8 cellular contexts compared by ENCODE assay signal in genomic region chr1:111615874-111616715, GRCh38. TPM values are rescaled to one million over a fixed set of nuclear protein-coding genes. Genes with fewer than 3 reads are reported as not detected.
DNase-seq lines count a peak whose midpoint lies in the region; ATAC-seq, FAIRE-seq and TF ChIP-seq lines count a peak whose summit lies in the region.

No MANE protein-coding gene starts in this region.

- no peaks in the 10 kb centered on the region for H4K20me1 ChIP-seq in DOHH2 (ENCODE audit: control insufficient read depth, insufficient read depth, low read depth, low read length)

- peak overlapping the region; percentile 74 for H3K27ac ChIP-seq in DOHH2 (ENCODE audit: low read depth, low read length)
- H3K27ac ChIP-seq in mesendoderm (ENCODE audit: low read depth, low read length) = no peak overlapping the region

- no peak overlapping the region for H2BK120ac ChIP-seq in mesendoderm (ENCODE audit: low read depth, low read length)

- H3K4me2 ChIP-seq in DOHH2 (ENCODE audit: low read length) (peak overlapping the region; percentile 65), mesendoderm (ENCODE audit: low read length) (no peak overlapping the region)

- peaks cover 3% of the 10 kb centered on the region for H3K79me1 ChIP-seq in mesendoderm (ENCODE audit: low read length)

- H2BK15ac ChIP-seq in mesendoderm (replicated peaks; ENCODE audit: low read depth) = no peak overlapping the region

- H3K36me3 Mint-ChIP-seq in activated naive CD4-positive, alpha-beta T cell treated with anti-CD3 and anti-CD28 coated beads, Interleukin-2, amount 10 ng/mL, durations not matched to agents 7 days and 5 days = peaks cover 12% of the 10 kb centered on the region

- H3K36me3 ChIP-seq in DOHH2 (ENCODE audit: control insufficient read depth, low read length) = peaks cover 7% of the 10 kb centered on the region
- H3K36me3 ChIP-seq in mesendoderm (ENCODE audit: control insufficient read depth, insufficient read depth, low read length) = no peaks in the 10 kb centered on the region

- H3K4ac ChIP-seq in mesendoderm (ENCODE audit: low read depth, low read length) = no peak overlapping the region

- H3K4me3 ChIP-seq in DOHH2 (ENCODE audit: low read length) (peak overlapping the region; percentile 46), mesendoderm (ENCODE audit: low read length) (no peak overlapping the region)

- H3K27me3 ChIP-seq in DOHH2 (ENCODE audit: control insufficient read depth, low read length) (no peaks in the 10 kb centered on the region), mesendoderm (ENCODE audit: insufficient read depth, low read length, poor library complexity) (no peaks in the 10 kb centered on the region)

- no peak overlapping the region for H4K8ac ChIP-seq in mesendoderm (ENCODE audit: low read depth, low read length)

- CTCF ChIA-PET in activated naive CD4-positive, alpha-beta T cell treated with anti-CD3 and anti-CD28 coated beads, Interleukin-2, amount 10 ng/mL, durations not matched to agents 7 days and 5 days (lab: Charles Lee) = interaction anchor here (0.8 to 2.2 kb wide), 8 partner anchors 10 to 107 kb away, joined by 3 to 17 read pairs (median 8); no protein-coding TSS in a partner anchor

- no peaks in the 10 kb centered on the region for H3K9me2 ChIP-seq in DOHH2 (replicated peaks; ENCODE audit: control insufficient read depth, low read length)

- ATAC-seq in GM21423 (IDR thresholded peaks at IDR 0.05; ENCODE audit: unreplicated experiment) = peak; percentile 38

- no peak for FAIRE-seq in urothelium cell line (lab: Jason Lieb, UNC)

- no peak overlapping the region for H3K9ac ChIP-seq in mesendoderm (ENCODE audit: low read length)

- peaks cover 48% of the 10 kb centered on the region for H3K4me1 Mint-ChIP-seq in activated naive CD4-positive, alpha-beta T cell treated with anti-CD3 and anti-CD28 coated beads, Interleukin-2, amount 10 ng/mL, durations not matched to agents 7 days and 5 days

- H3K4me1 ChIP-seq in DOHH2 (ENCODE audit: control insufficient read depth, low read length) (peaks cover 47% of the 10 kb centered on the region), mesendoderm (ENCODE audit: control insufficient read depth, low read depth, low read length) (peaks cover 5% of the 10 kb centered on the region)

- TF ChIP-seq CTCF in DOHH2 (IDR thresholded peaks at IDR 0.05; ENCODE audit: low read depth, low read length, poor library complexity, severe bottlenecking) = no peak

- H3K56ac ChIP-seq in mesendoderm (ENCODE audit: low read length) = no peak overlapping the region

- H3K23ac ChIP-seq in mesendoderm (ENCODE audit: low read length) = no peak overlapping the region

- no peak overlapping the region for H4K5ac ChIP-seq in mesendoderm (ENCODE audit: low read length)

- H3K4me3 Mint-ChIP-seq in activated naive CD4-positive, alpha-beta T cell treated with anti-CD3 and anti-CD28 coated beads, Interleukin-2, amount 10 ng/mL, durations not matched to agents 7 days and 5 days = peak overlapping the region; percentile 16

- no peak overlapping the region for H2AK5ac ChIP-seq in mesendoderm (ENCODE audit: low read length)

- H3K79me2 ChIP-seq in DOHH2 (ENCODE audit: control insufficient read depth, low read length) (peaks cover 21% of the 10 kb centered on the region), mesendoderm (ENCODE audit: control insufficient read depth, insufficient read depth, low read length) (peaks cover 7% of the 10 kb centered on the region)

- no peak overlapping the region for H2BK5ac ChIP-seq in mesendoderm (ENCODE audit: low read length)

- no peak overlapping the region for H3K18ac ChIP-seq in mesendoderm (ENCODE audit: low read length)

- H3K27ac Mint-ChIP-seq in activated naive CD4-positive, alpha-beta T cell treated with anti-CD3 and anti-CD28 coated beads, Interleukin-2, amount 10 ng/mL, durations not matched to agents 7 days and 5 days = peak overlapping the region; percentile 90

- H3K9me3 ChIP-seq in DOHH2 (ENCODE audit: control insufficient read depth, insufficient read depth, low read length) = no peaks in the 10 kb centered on the region

- no CpG with 5 or more reads among the region's 3 CpGs for WGBS in mesendoderm (ENCODE audit: extremely low coverage, insufficient coverage, low lambda C conversion rate)

- peaks cover 12% of the 10 kb centered on the region for H3F3A ChIP-seq in DOHH2 (ENCODE audit: control insufficient read depth, insufficient read depth)

- H3K27me3 Mint-ChIP-seq in activated naive CD4-positive, alpha-beta T cell treated with anti-CD3 and anti-CD28 coated beads, Interleukin-2, amount 10 ng/mL, durations not matched to agents 7 days and 5 days = no peaks in the 10 kb centered on the region

- DNase-seq in M059J (ENCODE audit: low read depth) (peak; percentile 14), mesendoderm (no peak), urothelium cell line (ENCODE audit: low spot score) (no peak), occipital lobe (lab: John Stamatoyannopoulos, UW) (no peak), iPS-NIHi11 (ENCODE audit: low spot score) (no peak)
- peak; percentile 64 for DNase-seq in activated naive CD4-positive, alpha-beta T cell treated with anti-CD3 and anti-CD28 coated beads, Interleukin-2, amount 10 ng/mL, durations not matched to agents 7 days and 5 days

- no peaks in the 10 kb centered on the region for H3K9me3 Mint-ChIP-seq in activated naive CD4-positive, alpha-beta T cell treated with anti-CD3 and anti-CD28 coated beads, Interleukin-2, amount 10 ng/mL, durations not matched to agents 7 days and 5 days

RNA-seq across cellular contexts. Expression of gene RAP1A, which starts 3.5 kb away (rescaled TPM):
- 40.5 and 68.7 TPM in 2 replicates for total RNA-seq in M059J (2014; rRNA removed; shearing (Covaris generic))
- polyA plus RNA-seq in mesendoderm (2013, experiment 1 of 2) = 46.5 TPM
- polyA plus RNA-seq in mesendoderm (2013, experiment 2 of 2) = 49.2 TPM
- 31.0 TPM for total RNA-seq in occipital lobe

Comparison
In these comparisons a context has a peak if more than half of its experiments do, and no peak if none do; other contexts are left out.
1. DNase-seq: peak in M059J (single experiment) and activated naive CD4-positive, alpha-beta T cell treated with anti-CD3 and anti-CD28 coated beads, Interleukin-2, amount 10 ng/mL, durations not matched to agents 7 days and 5 days (single experiment); none in mesendoderm (single experiment), urothelium cell line (single experiment), occipital lobe (single experiment) and iPS-NIHi11 (single experiment).